Comparison of ENCODE assay signal across 2 cellular contexts in the genomic region with DNA sequence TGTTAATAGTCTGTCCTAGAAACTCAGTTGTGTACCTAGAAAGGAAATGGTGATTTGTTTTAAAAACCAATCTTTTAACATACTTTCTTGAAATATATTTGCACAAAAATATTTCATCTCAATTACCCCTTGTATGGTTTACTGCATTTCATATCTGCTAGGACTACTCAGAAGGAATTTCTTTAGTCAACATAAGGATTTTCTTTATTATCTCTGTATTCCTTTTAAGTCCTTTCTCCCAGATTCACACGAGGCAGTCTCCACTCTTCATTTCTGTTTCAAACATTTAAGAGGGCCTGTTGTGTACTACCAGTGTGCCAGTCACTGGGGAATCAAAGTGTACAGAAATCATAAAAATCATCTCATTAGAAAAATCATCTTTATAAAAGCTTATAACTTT.
TF ChIP-seq lines count a peak whose summit lies in the region.

No MANE protein-coding gene starts in this region.

TF ChIP-seq in IMR-90, 13 proteins besides CTCF, POLR2A, EP300 and RAD21:
- TF ChIP-seq CHD1 (IDR thresholded peaks at IDR 0.05; ENCODE audit: low read depth, low read length), result no peak
- no peak for TF ChIP-seq FOS (IDR thresholded peaks at IDR 0.05; ENCODE audit: low read depth, low read length)
- TF ChIP-seq MAFK (IDR thresholded peaks at IDR 0.05; ENCODE audit: low read depth, low read length), result no peak
- no peak for TF ChIP-seq RFX5 (IDR thresholded peaks at IDR 0.05; ENCODE audit: low read depth, low read length)
- no peak for TF ChIP-seq MAZ (IDR thresholded peaks at IDR 0.05; ENCODE audit: borderline replicate concordance, low read depth, low read length)
- TF ChIP-seq, protein P1, sequence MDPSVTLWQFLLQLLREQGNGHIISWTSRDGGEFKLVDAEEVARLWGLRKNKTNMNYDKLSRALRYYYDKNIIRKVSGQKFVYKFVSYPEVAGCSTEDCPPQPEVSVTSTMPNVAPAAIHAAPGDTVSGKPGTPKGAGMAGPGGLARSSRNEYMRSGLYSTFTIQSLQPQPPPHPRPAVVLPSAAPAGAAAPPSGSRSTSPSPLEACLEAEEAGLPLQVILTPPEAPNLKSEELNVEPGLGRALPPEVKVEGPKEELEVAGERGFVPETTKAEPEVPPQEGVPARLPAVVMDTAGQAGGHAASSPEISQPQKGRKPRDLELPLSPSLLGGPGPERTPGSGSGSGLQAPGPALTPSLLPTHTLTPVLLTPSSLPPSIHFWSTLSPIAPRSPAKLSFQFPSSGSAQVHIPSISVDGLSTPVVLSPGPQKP (IDR thresholded peaks at IDR 0.05; ENCODE audit: borderline replicate concordance, low read depth, low read length), result no peak
- no peak for TF ChIP-seq NFE2L2 (IDR thresholded peaks at IDR 0.05; ENCODE audit: low read depth, low read length)
- no peak for TF ChIP-seq MXI1 (IDR thresholded peaks at IDR 0.05; ENCODE audit: borderline replicate concordance, low read depth, low read length)

TF ChIP-seq in GM12878, 131 proteins besides CTCF, POLR2A, EP300 and RAD21:
- TF ChIP-seq CBX5 (IDR thresholded peaks at IDR 0.05; ENCODE audit: low read depth) (no peak), ZSCAN29 (IDR thresholded peaks at IDR 0.05) (no peak), RELA (IDR thresholded peaks at IDR 0.05; ENCODE audit: borderline replicate concordance, partially characterized antibody) (no peak), BHLHE40 (IDR thresholded peaks at IDR 0.05; ENCODE audit: borderline replicate concordance in 1 of 2, low read depth in 2 of 2, low read length in 1 of 2) (no peak), CEBPB (IDR thresholded peaks at IDR 0.05; ENCODE audit: borderline replicate concordance in 1 of 2, low read depth in 2 of 2, low read length in 2 of 2) (no peak), DPF2 (IDR thresholded peaks at IDR 0.05) (no peak), EED (IDR thresholded peaks at IDR 0.05; ENCODE audit: low read depth) (no peak), GABPA (IDR thresholded peaks at IDR 0.05; ENCODE audit: low read depth) (no peak), CHD4 (IDR thresholded peaks at IDR 0.05) (no peak)
- TF ChIP-seq, protein P2, sequence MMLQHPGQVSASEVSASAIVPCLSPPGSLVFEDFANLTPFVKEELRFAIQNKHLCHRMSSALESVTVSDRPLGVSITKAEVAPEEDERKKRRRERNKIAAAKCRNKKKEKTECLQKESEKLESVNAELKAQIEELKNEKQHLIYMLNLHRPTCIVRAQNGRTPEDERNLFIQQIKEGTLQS (IDR thresholded peaks at IDR 0.05; ENCODE audit: borderline replicate concordance, extremely low read depth, low read depth, low read length), result no peak
- TF ChIP-seq, protein P3, sequence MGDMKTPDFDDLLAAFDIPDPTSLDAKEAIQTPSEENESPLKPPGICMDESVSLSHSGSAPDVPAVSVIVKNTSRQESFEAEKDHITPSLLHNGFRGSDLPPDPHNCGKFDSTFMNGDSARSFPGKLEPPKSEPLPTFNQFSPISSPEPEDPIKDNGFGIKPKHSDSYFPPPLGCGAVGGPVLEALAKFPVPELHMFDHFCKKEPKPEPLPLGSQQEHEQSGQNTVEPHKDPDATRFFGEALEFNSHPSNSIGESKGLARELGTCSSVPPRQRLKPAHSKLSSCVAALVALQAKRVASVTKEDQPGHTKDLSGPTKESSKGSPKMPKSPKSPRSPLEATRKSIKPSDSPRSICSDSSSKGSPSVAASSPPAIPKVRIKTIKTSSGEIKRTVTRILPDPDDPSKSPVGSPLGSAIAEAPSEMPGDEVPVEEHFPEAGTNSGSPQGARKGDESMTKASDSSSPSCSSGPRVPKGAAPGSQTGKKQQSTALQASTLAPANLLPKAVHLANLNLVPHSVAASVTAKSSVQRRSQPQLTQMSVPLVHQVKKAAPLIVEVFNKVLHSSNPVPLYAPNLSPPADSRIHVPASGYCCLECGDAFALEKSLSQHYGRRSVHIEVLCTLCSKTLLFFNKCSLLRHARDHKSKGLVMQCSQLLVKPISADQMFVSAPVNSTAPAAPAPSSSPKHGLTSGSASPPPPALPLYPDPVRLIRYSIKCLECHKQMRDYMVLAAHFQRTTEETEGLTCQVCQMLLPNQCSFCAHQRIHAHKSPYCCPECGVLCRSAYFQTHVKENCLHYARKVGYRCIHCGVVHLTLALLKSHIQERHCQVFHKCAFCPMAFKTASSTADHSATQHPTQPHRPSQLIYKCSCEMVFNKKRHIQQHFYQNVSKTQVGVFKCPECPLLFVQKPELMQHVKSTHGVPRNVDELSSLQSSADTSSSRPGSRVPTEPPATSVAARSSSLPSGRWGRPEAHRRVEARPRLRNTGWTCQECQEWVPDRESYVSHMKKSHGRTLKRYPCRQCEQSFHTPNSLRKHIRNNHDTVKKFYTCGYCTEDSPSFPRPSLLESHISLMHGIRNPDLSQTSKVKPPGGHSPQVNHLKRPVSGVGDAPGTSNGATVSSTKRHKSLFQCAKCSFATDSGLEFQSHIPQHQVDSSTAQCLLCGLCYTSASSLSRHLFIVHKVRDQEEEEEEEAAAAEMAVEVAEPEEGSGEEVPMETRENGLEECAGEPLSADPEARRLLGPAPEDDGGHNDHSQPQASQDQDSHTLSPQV (IDR thresholded peaks at IDR 0.05), result no peak
